ENCODE assay signal across 8 cellular contexts in the genomic region with DNA sequence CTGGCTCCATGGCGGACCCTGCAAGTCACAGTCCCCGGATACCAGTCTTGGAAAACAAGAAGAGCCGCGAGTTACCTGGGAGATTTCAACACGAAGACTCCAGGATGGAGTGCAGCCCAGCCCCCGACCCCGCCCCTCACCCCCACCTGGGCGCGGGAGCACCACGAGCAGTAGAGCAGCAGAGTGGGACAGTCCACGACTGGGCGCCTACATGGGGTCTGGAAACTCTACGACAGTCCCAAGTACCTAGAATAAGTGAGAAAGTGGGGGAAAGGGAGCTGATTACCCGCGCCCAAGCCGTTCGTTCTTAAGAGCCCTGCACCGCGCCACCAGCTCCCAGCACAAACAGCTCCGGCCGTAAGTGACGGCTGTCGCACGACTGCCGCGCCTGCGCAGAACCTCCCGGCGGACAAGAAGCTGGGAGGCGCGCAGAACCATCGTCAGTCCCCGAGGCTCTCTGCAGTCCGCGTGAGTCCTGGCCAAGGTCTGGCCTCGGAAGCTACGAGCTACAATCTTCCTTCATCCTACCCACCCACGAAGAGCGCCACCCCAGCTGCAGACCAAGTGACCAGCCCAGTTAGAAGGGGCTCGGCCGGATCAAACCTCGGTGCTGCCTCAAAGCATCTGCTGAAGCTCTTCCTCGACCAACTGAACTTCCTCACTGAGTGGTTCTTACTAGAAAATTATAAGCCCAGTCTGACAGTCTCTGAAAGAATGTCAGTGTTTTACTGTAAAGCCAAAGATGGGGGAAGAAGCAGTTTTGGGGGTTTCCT. TPM values are rescaled to one million over a fixed set of nuclear protein-coding genes. Genes with fewer than 3 reads are reported as not detected.
DNase-seq lines count a peak whose midpoint lies in the region; ATAC-seq and TF ChIP-seq lines count a peak whose summit lies in the region.

Gene DPY30 (minus strand): TSS at position 359 of the 773 bp plus-strand sequence. CDS start 349 bp downstream, at position 10.

- peak within 1 kb of the TSS; percentile 91 to 99 (median 96) for H3K27ac Mint-ChIP-seq in naive thymus-derived CD4-positive, alpha-beta T cell
- peak within 1 kb of the TSS; percentile 92 for H3K27ac Mint-ChIP-seq in stimulated activated memory B cell treated with anti-CD40 and anti-IgM and Interleukin-4, amounts not matched to agents 10 μg/mL and 1 μg/mL and 100 μg/mL, for 72 hours

- no peaks in the 10 kb centered on the region for H4K20me1 ChIP-seq in fibroblast of lung (ENCODE audit: control insufficient read depth, extremely low read depth, insufficient read depth, low read length)

- H3K36me3 Mint-ChIP-seq in naive thymus-derived CD4-positive, alpha-beta T cell = peaks cover 0 to 4% (median 3%) of the 10 kb centered on the region in 5 donors
- no peaks in the 10 kb centered on the region for H3K36me3 Mint-ChIP-seq in stimulated activated memory B cell treated with anti-CD40 and anti-IgM and Interleukin-4, amounts not matched to agents 10 μg/mL and 1 μg/mL and 100 μg/mL, for 72 hours

- H3K4me3 Mint-ChIP-seq in naive thymus-derived CD4-positive, alpha-beta T cell = peak within 1 kb of the TSS; percentile 88 to 98 (median 93)
- peak within 1 kb of the TSS; percentile 87 for H3K4me3 Mint-ChIP-seq in stimulated activated memory B cell treated with anti-CD40 and anti-IgM and Interleukin-4, amounts not matched to agents 10 μg/mL and 1 μg/mL and 100 μg/mL, for 72 hours

- H3K27ac ChIP-seq in RWPE1 = peak within 1 kb of the TSS; percentile 88
- H3K27ac ChIP-seq in fibroblast of lung (ENCODE audit: insufficient read depth, low read length) = peak within 1 kb of the TSS; percentile 66
- peak within 1 kb of the TSS; percentile 78 for H3K27ac ChIP-seq in naive thymus-derived CD4-positive, alpha-beta T cell (ENCODE audit: low read depth, low read length)

- H3K9me3 ChIP-seq in fibroblast of lung (ENCODE audit: control insufficient read depth, insufficient read depth, low read depth, low read length) = no peaks in the 10 kb centered on the region
- H3K9me3 ChIP-seq in naive thymus-derived CD4-positive, alpha-beta T cell (ENCODE audit: control insufficient read depth in 2 of 3, low read length in 3 of 3) = no peaks in the 10 kb centered on the region

- ATAC-seq in naive thymus-derived CD4-positive, alpha-beta T cell = peak; percentile 98
- ATAC-seq in stimulated activated memory B cell treated with anti-CD40 and anti-IgM and Interleukin-4, amounts not matched to agents 10 μg/mL and 1 μg/mL and 100 μg/mL, for 72 hours = peak; percentile 95

- peak within 1 kb of the TSS; percentile 67 for H3K9ac ChIP-seq in fibroblast of lung (ENCODE audit: insufficient read depth, low read length)

- peak within 1 kb of the TSS; percentile 62 to 94 (median 80) for H3K4me3 ChIP-seq in fibroblast of lung (replicated peaks in 1 of 4; ENCODE audit: control extremely low read depth in 1 of 4, insufficient read depth in 1 of 4, low read depth in 3 of 4, low read length in 4 of 4)
- H3K4me3 ChIP-seq in naive thymus-derived CD4-positive, alpha-beta T cell (ENCODE audit: low read length) = peak within 1 kb of the TSS; percentile 64

- peaks cover 0 to 32% (median 24%) of the 10 kb centered on the region in 7 donors for H3K4me1 Mint-ChIP-seq in naive thymus-derived CD4-positive, alpha-beta T cell
- H3K4me1 Mint-ChIP-seq in stimulated activated memory B cell treated with anti-CD40 and anti-IgM and Interleukin-4, amounts not matched to agents 10 μg/mL and 1 μg/mL and 100 μg/mL, for 72 hours = no peaks in the 10 kb centered on the region

- H3K27me3 Mint-ChIP-seq in naive thymus-derived CD4-positive, alpha-beta T cell = no peaks in the 10 kb centered on the region
- H3K27me3 Mint-ChIP-seq in stimulated activated memory B cell treated with anti-CD40 and anti-IgM and Interleukin-4, amounts not matched to agents 10 μg/mL and 1 μg/mL and 100 μg/mL, for 72 hours = no peaks in the 10 kb centered on the region

- DNase-seq in EL (peak; percentile 93), H4 (ENCODE audit: low spot score) (peak; percentile 82), LoVo (ENCODE audit: low spot score) (peak; percentile 96), RWPE1 (ENCODE audit: low spot score) (peak; percentile 86), fibroblast of lung (ENCODE audit: low read depth in 2 of 2) (peak; percentile 91 to 93)
- peak; percentile 78 to 79 for DNase-seq in activated T-helper 1 cell treated with anti-CD3 and anti-CD28 coated beads, Interleukin-2, amount 50 U/mL, for 16 hours (ENCODE audit: low read depth in 1 of 2, low spot score in 1 of 2)
- DNase-seq in naive thymus-derived CD4-positive, alpha-beta T cell = peak; percentile 86 to 94 (median 90)

- H3K9me3 Mint-ChIP-seq in naive thymus-derived CD4-positive, alpha-beta T cell = no peaks in the 10 kb centered on the region
- H3K9me3 Mint-ChIP-seq in stimulated activated memory B cell treated with anti-CD40 and anti-IgM and Interleukin-4, amounts not matched to agents 10 μg/mL and 1 μg/mL and 100 μg/mL, for 72 hours = no peaks in the 10 kb centered on the region

- TF ChIP-seq CTCF in RWPE1 (conservative IDR thresholded peaks at IDR 0.05; ENCODE audit: low read depth) (no peak), fibroblast of lung (conservative IDR thresholded peaks at IDR 0.05 in 1 of 2, IDR thresholded peaks at IDR 0.05 in 1 of 2; ENCODE audit: low read depth in 1 of 2, low read length in 2 of 2) (no peak)

- POLR2A ChIA-PET in RWPE1 (lab: Yijun Ruan, JAX; ENCODE audit: low non-redundant PET) = interaction anchor here (1.1 to 1.3 kb wide), 3 partner anchors 23 to 126 kb away, joined by 3 to 14 read pairs (median 5); partner anchors contain the start of genes SLC30A6 and SPAST
- POLR2A ChIA-PET in naive thymus-derived CD4-positive, alpha-beta T cell (lab: Charles Lee) = interaction anchor here (0.6 to 4.5 kb wide), 21 partner anchors 12 to 238 kb away, joined by 3 to 82 read pairs (median 4); partner anchors contain the start of genes MEMO1, SPAST and YIPF4

- H2AFZ ChIP-seq in fibroblast of lung (ENCODE audit: low read length) = peak within 1 kb of the TSS; percentile 88

- H3K4me2 ChIP-seq in fibroblast of lung (ENCODE audit: extremely low read depth, insufficient read depth, low read length) = peak within 1 kb of the TSS; percentile 97

- peaks cover 2% of the 10 kb centered on the region for H3K4me1 ChIP-seq in fibroblast of lung (ENCODE audit: control insufficient read depth, extremely low read depth, insufficient read depth, low read length)
- peaks cover 5 to 6% of the 10 kb centered on the region in 2 donors for H3K4me1 ChIP-seq in naive thymus-derived CD4-positive, alpha-beta T cell (ENCODE audit: control insufficient read depth in 2 of 2, insufficient read depth in 2 of 2, low read length in 2 of 2)

- CTCF ChIA-PET in RWPE1 (lab: Yijun Ruan, JAX) = interaction anchor here (0.6 kb wide), 1 partner anchor 38 kb away, joined by 3 read pairs; no protein-coding TSS in a partner anchor
- CTCF ChIA-PET in naive thymus-derived CD4-positive, alpha-beta T cell (lab: Charles Lee) = interaction anchor here (0.5 to 1.2 kb wide), 4 partner anchors 23 to 146 kb away, joined by 3 to 5 read pairs (median 4); partner anchors contain the start of gene SPAST

- intact Hi-C loops in naive thymus-derived CD4-positive, alpha-beta T cell (cut with micrococcal nuclease) = loop anchor here (1.0 kb wide), 3 partner anchors 24 to 126 kb away; partner anchors contain the start of genes MEMO1 (in 2 of the 2), SLC30A6 (in 2 of the 2) and SPAST (in 2 of the 2)

- no peaks in the 10 kb centered on the region for H3K36me3 ChIP-seq in fibroblast of lung (ENCODE audit: control insufficient read depth, insufficient read depth, low read length)
- no peaks in the 10 kb centered on the region for H3K36me3 ChIP-seq in naive thymus-derived CD4-positive, alpha-beta T cell (ENCODE audit: control insufficient read depth in 2 of 3, insufficient read depth in 3 of 3, low read length in 3 of 3)

- H3K27me3 ChIP-seq in fibroblast of lung (ENCODE audit: control insufficient read depth, insufficient read depth, low read length) = no peaks in the 10 kb centered on the region
- no peaks in the 10 kb centered on the region for H3K27me3 ChIP-seq in naive thymus-derived CD4-positive, alpha-beta T cell (ENCODE audit: control insufficient read depth in 2 of 2, insufficient read depth in 2 of 2, low read length in 2 of 2)

- peaks cover 9% of the 10 kb centered on the region for H3K79me2 ChIP-seq in fibroblast of lung (ENCODE audit: control insufficient read depth, insufficient read depth, low read length)

RNA-seq across cellular contexts. Expression of gene DPY30, which starts in this region (rescaled TPM):
- 72.2 and 86.0 TPM in 2 replicates for total RNA-seq in H4 (2014; rRNA removed; shearing (Covaris generic))
- total RNA-seq in fibroblast of lung = 50.5 and 69.9 TPM in 2 replicates
- 122 and 126 TPM in 2 replicates for polyA plus RNA-seq in fibroblast of lung
- polyA plus RNA-seq in fibroblast of lung (2012) = 96.4 and 96.8 TPM in 2 replicates
- 4.5 and 13.0 TPM in 2 replicates for polyA minus RNA-seq in fibroblast of lung (ENCODE audit: low replicate concordance)
- 10 to 100 TPM; 21.4 to 61.9 (median 45.6) TPM for total RNA-seq in naive thymus-derived CD4-positive, alpha-beta T cell
- polyA plus RNA-seq in naive thymus-derived CD4-positive, alpha-beta T cell = 100 to 1,000 TPM; 150 to 169 TPM

Comparison
In these comparisons a context has a peak if more than half of its experiments do, and no peak if none do; other contexts are left out.
1. Peak in every context shown above with its lines: DNase-seq, ATAC-seq, H3K4me3 ChIP-seq and H3K27ac ChIP-seq.